8 cellular contexts compared by ENCODE assay signal in the genomic region with DNA sequence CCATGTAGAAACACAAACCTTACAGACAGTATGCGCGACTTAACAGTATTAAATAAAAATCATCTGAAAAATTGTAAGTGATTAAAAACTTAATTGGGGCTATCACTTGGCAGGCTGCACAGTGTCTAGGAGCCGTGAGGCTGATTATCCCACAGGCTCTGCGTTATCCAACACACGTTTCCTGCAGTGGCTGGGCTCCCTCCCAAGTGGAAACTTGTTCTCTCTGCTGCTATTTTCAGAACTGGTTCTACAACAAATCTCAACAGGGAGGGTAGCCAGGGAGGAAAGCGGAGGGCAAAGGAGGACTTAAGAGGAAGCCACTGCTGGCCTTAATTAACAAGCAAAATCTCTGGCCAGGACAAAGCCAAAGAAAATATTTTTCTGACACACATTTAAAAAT.
DNase-seq lines count a peak whose midpoint lies in the region; ATAC-seq and TF ChIP-seq lines count a peak whose summit lies in the region.

No MANE protein-coding gene starts in this region.

- H2BK15ac ChIP-seq in neuronal stem cell (ENCODE audit: low read length) = no peak overlapping the region

- H2BK120ac ChIP-seq in neuronal stem cell (ENCODE audit: low read depth, low read length) = no peak overlapping the region

- H3K36me3 ChIP-seq in neuronal stem cell (replicated peaks in 1 of 2; ENCODE audit: control insufficient read depth in 2 of 2, insufficient read depth in 2 of 2, low read length in 2 of 2) = peaks cover 0 to 4% of the 10 kb centered on the region in 2 donors

- H3K18ac ChIP-seq in neuronal stem cell (ENCODE audit: low read length) = no peak overlapping the region

- H3K14ac ChIP-seq in neuronal stem cell (ENCODE audit: low read length) = no peak overlapping the region

- H4K91ac ChIP-seq in neuronal stem cell (ENCODE audit: low read depth, low read length, poor library complexity) = no peak overlapping the region

- H3K4me2 ChIP-seq in neuronal stem cell (ENCODE audit: insufficient read depth, low read length, poor library complexity, severe bottlenecking) = no peak overlapping the region

- H4K8ac ChIP-seq in neuronal stem cell (ENCODE audit: low read depth, low read length) = no peak overlapping the region

- WGBS in neuronal stem cell (ENCODE audit: extremely low coverage in 2 of 2, insufficient read length in 2 of 2, insufficient replicate concordance in 1 of 2), 2 donors = no CpG with 5 or more reads among the region's 6 CpGs

- H3K27ac ChIP-seq in neuronal stem cell (replicated peaks; ENCODE audit: low read length) = no peak overlapping the region

- H3K23ac ChIP-seq in neuronal stem cell (ENCODE audit: low read depth, low read length, poor library complexity) = no peak overlapping the region

- H2AK5ac ChIP-seq in neuronal stem cell (ENCODE audit: low read depth, low read length) = no peak overlapping the region

- H3K9ac ChIP-seq in neuronal stem cell (ENCODE audit: low read depth, low read length, poor library complexity) = no peak overlapping the region

- no peak overlapping the region for H2BK5ac ChIP-seq in neuronal stem cell (ENCODE audit: low read length)

- peak; percentile 50 for DNase-seq in AG08395 (ENCODE audit: low spot score)
- DNase-seq in NCI-H510A treated with DMSO at 0.1 percent for 48 hours (lab: John Stamatoyannopoulos, UW) = peak; percentile 55
- peak; percentile 48 for DNase-seq in fibroblast of the aortic adventitia (ENCODE audit: low read depth)
- peak; percentile 70 for DNase-seq in middle frontal gyrus (ENCODE audit: extremely low spot score, low spot score)
- no peak for DNase-seq in effector CD4-positive, alpha-beta T cell
- DNase-seq in neuronal stem cell (ENCODE audit: low spot score) = no peak
- DNase-seq in GF-D8 (lab: John Stamatoyannopoulos, UW) = no peak

- H2AFZ ChIP-seq in neuronal stem cell (ENCODE audit: low read length) = no peak overlapping the region

- peaks cover 7 to 10% of the 10 kb centered on the region in 2 donors for H3K4me1 ChIP-seq in neuronal stem cell (ENCODE audit: control insufficient read depth in 2 of 2, insufficient read depth in 1 of 2, low read depth in 1 of 2, low read length in 2 of 2)

- peaks cover 2% of the 10 kb centered on the region for H3K79me1 ChIP-seq in neuronal stem cell (ENCODE audit: low read depth, low read length)

- H3K27me3 ChIP-seq in neuronal stem cell (ENCODE audit: control insufficient read depth in 3 of 3, insufficient read depth in 3 of 3, low read depth in 1 of 3, low read length in 3 of 3) = no peaks in the 10 kb centered on the region

- no peak for ATAC-seq in HG02588 (IDR thresholded peaks at IDR 0.05; ENCODE audit: unreplicated experiment)

- H3K9me3 ChIP-seq in neuronal stem cell (replicated peaks in 1 of 2; ENCODE audit: control insufficient read depth in 2 of 2, insufficient read depth in 1 of 2, low read depth in 1 of 2, low read length in 2 of 2) = no peaks in the 10 kb centered on the region

- no peak for TF ChIP-seq CTCF in fibroblast of the aortic adventitia (IDR thresholded peaks at IDR 0.05; ENCODE audit: insufficient read depth, low read length)

- H3K4ac ChIP-seq in neuronal stem cell (ENCODE audit: low read length) = no peak overlapping the region

- H2BK12ac ChIP-seq in neuronal stem cell (ENCODE audit: low read length) = no peak overlapping the region

- no peak overlapping the region for H3K4me3 ChIP-seq in fibroblast of the aortic adventitia (ENCODE audit: low read depth, low read length)
- H3K4me3 ChIP-seq in neuronal stem cell (ENCODE audit: low read length in 2 of 2) = no peak overlapping the region

Comparison
In these comparisons a context has a peak if more than half of its experiments do, and no peak if none do; other contexts are left out.
1. DNase-seq: peak in AG08395 (single experiment), NCI-H510A treated with DMSO at 0.1 percent for 48 hours (single experiment), fibroblast of the aortic adventitia (single experiment) and middle frontal gyrus (single experiment); none in effector CD4-positive, alpha-beta T cell (single experiment), neuronal stem cell (single experiment) and GF-D8 (single experiment).